Comparison of ENCODE assay signal across 31 cellular contexts in the genomic region with DNA sequence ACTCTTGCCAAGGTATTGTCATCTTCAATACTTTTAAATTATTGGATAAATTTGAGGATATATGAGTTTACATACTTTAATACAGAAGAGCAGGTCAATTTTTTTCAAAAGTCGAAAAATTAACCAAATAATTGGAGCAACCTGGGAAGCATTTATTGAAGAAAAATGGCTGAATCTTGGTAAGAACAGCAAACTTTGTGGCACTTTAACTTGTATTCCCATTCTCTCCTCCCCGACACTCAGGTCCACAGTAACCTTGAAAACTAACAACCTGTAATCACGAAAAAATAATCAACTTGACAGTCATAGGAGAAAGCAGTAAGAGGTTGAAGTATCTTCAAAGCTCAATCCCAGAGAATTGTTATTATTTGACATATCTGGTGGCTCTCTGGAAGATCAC.
"Had no signal": no experiment of that assay in that cellular context is flagged by ENCODE, and none has a peak within 500 bp of the region (broad histone marks: within the 10 kb centered on the region; RNA-seq: fewer than 3 reads in every experiment).

No MANE protein-coding gene starts in this region.

- H3K4me1 ChIP-seq: body of pancreas, breast epithelium had no signal

- H3K9me3 Mint-ChIP-seq: activated B cell treated with CpG ODN at 0.5 μM for 24 hours had no signal

- DNase-seq: activated B cell treated with CpG ODN at 0.5 μM for 24 hours; activated CD4-positive, alpha-beta memory T cell treated with anti-CD3 and anti-CD28 coated beads, Interleukin-2, amount 10 ng/mL, durations not matched to agents 7 days and 5 days; activated CD4-positive, alpha-beta T cell treated with anti-CD3 and anti-CD28 coated beads for 36 hours; activated CD4-positive, alpha-beta T cell treated with anti-CD3 and anti-CD28 coated beads for 48 hours; activated CD4-positive, alpha-beta T cell treated with anti-CD3 and anti-CD28 coated beads, Interleukin-2, amount 10 ng/mL, durations not matched to agents 7 days and 5 days; activated CD4-positive, alpha-beta T cell treated with anti-CD3 and anti-CD28 coated beads, Interleukin-2, amount 50 U/mL, for 48 hours; activated CD4-positive, CD25-positive, alpha-beta regulatory T cell treated with anti-CD3 and anti-CD28 coated beads, Interleukin-2, amount 50 U/mL, for 72 hours; activated CD8-positive, alpha-beta memory T cell treated with anti-CD3 and anti-CD28 coated beads for 24 hours; activated CD8-positive, alpha-beta memory T cell treated with anti-CD3 and anti-CD28 coated beads, Interleukin-2, amount 10 ng/mL, durations not matched to agents 7 days and 5 days; activated CD8-positive, alpha-beta memory T cell treated with anti-CD3 and anti-CD28 coated beads, Interleukin-2, amount 50 U/mL, for 48 hours; activated CD8-positive, alpha-beta T cell treated with anti-CD3 and anti-CD28 coated beads, Interleukin-2, amount 10 ng/mL, durations not matched to agents 7 days and 5 days; activated effector memory CD4-positive, alpha-beta T cell treated with Interleukin-2 at 50 U/mL for 16 hours; activated gamma-delta T cell; activated naive CD4-positive, alpha-beta T cell treated with anti-CD3 and anti-CD28 coated beads, Interleukin-2, amount 10 ng/mL, durations not matched to agents 7 days and 5 days; activated naive CD4-positive, alpha-beta T cell treated with Interleukin-2 at 50 U/mL for 16 hours; activated naive CD8-positive, alpha-beta T cell treated with anti-CD3 and anti-CD28 coated beads for 36 hours; activated T-cell treated with anti-CD3 and anti-CD28 coated beads, Interleukin-2, amount 50 U/mL, for 24 hours; activated T-cell treated with anti-CD3 and anti-CD28 coated beads, Interleukin-2, amount 50 U/mL, for 48 hours; aorta; body of pancreas; brain microvascular endothelial cell; central memory CD4-positive, alpha-beta T cell; cerebellar nuclear complex; T-cell; T-helper 2 cell; T-helper 9 cell had no signal

- H3K4me1 Mint-ChIP-seq: activated B cell treated with CpG ODN at 0.5 μM for 24 hours had no signal

- H3K36me3 ChIP-seq: brain microvascular endothelial cell, breast epithelium had no signal

- ATAC-seq: activated CD4-positive, alpha-beta T cell treated with anti-CD3 and anti-CD28 coated beads for 36 hours; activated CD8-positive, alpha-beta memory T cell treated with anti-CD3 and anti-CD28 coated beads, Interleukin-2, amount 10 ng/mL, durations not matched to agents 7 days and 5 days; activated CD8-positive, alpha-beta T cell treated with anti-CD3 and anti-CD28 coated beads, Interleukin-2, amount 10 ng/mL, durations not matched to agents 7 days and 5 days; body of pancreas; T-cell had no signal

- H3K4me3 ChIP-seq: body of pancreas, breast epithelium had no signal

- H3K27ac ChIP-seq: body of pancreas, brain microvascular endothelial cell, breast epithelium, VCaP had no signal

- H3K27me3 Mint-ChIP-seq: activated B cell treated with CpG ODN at 0.5 μM for 24 hours; activated CD4-positive, alpha-beta memory T cell treated with anti-CD3 and anti-CD28 coated beads, Interleukin-2, amount 10 ng/mL, durations not matched to agents 7 days and 5 days; activated CD4-positive, alpha-beta T cell treated with anti-CD3 and anti-CD28 coated beads for 36 hours; activated CD4-positive, alpha-beta T cell treated with anti-CD3 and anti-CD28 coated beads, Interleukin-2, amount 10 ng/mL, durations not matched to agents 7 days and 5 days; activated CD8-positive, alpha-beta memory T cell treated with anti-CD3 and anti-CD28 coated beads, Interleukin-2, amount 10 ng/mL, durations not matched to agents 7 days and 5 days; activated naive CD4-positive, alpha-beta T cell treated with anti-CD3 and anti-CD28 coated beads, Interleukin-2, amount 10 ng/mL, durations not matched to agents 7 days and 5 days; activated naive CD4-positive, alpha-beta T cell treated with anti-CD3 and anti-CD28 coated beads, Interleukin-2, amount 50 U/mL, for 24 hours; activated naive CD8-positive, alpha-beta T cell treated with anti-CD3 and anti-CD28 coated beads for 36 hours; activated T-cell treated with anti-CD3 and anti-CD28 coated beads, Interleukin-2, amount 50 U/mL, for 24 hours; T-cell had no signal

- H3K9me3 ChIP-seq: body of pancreas, breast epithelium had no signal

- H3K27ac Mint-ChIP-seq: activated B cell treated with CpG ODN at 0.5 μM for 24 hours; activated CD4-positive, alpha-beta memory T cell treated with anti-CD3 and anti-CD28 coated beads, Interleukin-2, amount 10 ng/mL, durations not matched to agents 7 days and 5 days; activated CD4-positive, alpha-beta T cell treated with anti-CD3 and anti-CD28 coated beads for 36 hours; activated CD4-positive, alpha-beta T cell treated with anti-CD3 and anti-CD28 coated beads, Interleukin-2, amount 10 ng/mL, durations not matched to agents 7 days and 5 days; activated CD8-positive, alpha-beta memory T cell treated with anti-CD3 and anti-CD28 coated beads, Interleukin-2, amount 10 ng/mL, durations not matched to agents 7 days and 5 days; activated CD8-positive, alpha-beta T cell treated with anti-CD3 and anti-CD28 coated beads, Interleukin-2, amount 10 ng/mL, durations not matched to agents 7 days and 5 days; activated naive CD4-positive, alpha-beta T cell treated with anti-CD3 and anti-CD28 coated beads, Interleukin-2, amount 10 ng/mL, durations not matched to agents 7 days and 5 days; activated naive CD4-positive, alpha-beta T cell treated with anti-CD3 and anti-CD28 coated beads, Interleukin-2, amount 50 U/mL, for 24 hours; activated naive CD8-positive, alpha-beta T cell treated with anti-CD3 and anti-CD28 coated beads for 36 hours; activated T-helper 2 cell treated with anti-CD3 and anti-CD28 coated beads, Interferon-gamma antibody, Interleukin-2, Interleukin-4, amounts not matched to agents 10 μg/mL and 5 μg/mL and 100 μg/mL, durations not matched to agents 14 hours and 24 hours and 36 hours; T-helper 2 cell treated with Interferon-gamma antibody and Interleukin-4, amounts not matched to agents 5 μg/mL and 100 μg/mL, for 36 hours had no signal

- H3K4me3 Mint-ChIP-seq: activated B cell treated with CpG ODN at 0.5 μM for 24 hours; activated CD4-positive, alpha-beta memory T cell treated with anti-CD3 and anti-CD28 coated beads, Interleukin-2, amount 10 ng/mL, durations not matched to agents 7 days and 5 days; activated CD4-positive, alpha-beta T cell treated with anti-CD3 and anti-CD28 coated beads for 36 hours; activated CD4-positive, alpha-beta T cell treated with anti-CD3 and anti-CD28 coated beads, Interleukin-2, amount 10 ng/mL, durations not matched to agents 7 days and 5 days; activated CD8-positive, alpha-beta memory T cell treated with anti-CD3 and anti-CD28 coated beads, Interleukin-2, amount 10 ng/mL, durations not matched to agents 7 days and 5 days; activated CD8-positive, alpha-beta T cell treated with anti-CD3 and anti-CD28 coated beads, Interleukin-2, amount 10 ng/mL, durations not matched to agents 7 days and 5 days; activated naive CD4-positive, alpha-beta T cell treated with anti-CD3 and anti-CD28 coated beads, Interleukin-2, amount 10 ng/mL, durations not matched to agents 7 days and 5 days; activated naive CD8-positive, alpha-beta T cell treated with anti-CD3 and anti-CD28 coated beads for 36 hours; activated T-cell treated with anti-CD3 and anti-CD28 coated beads, Interleukin-2, amount 50 U/mL, for 24 hours; T-cell; T-helper 2 cell treated with Interferon-gamma antibody and Interleukin-4, amounts not matched to agents 5 μg/mL and 100 μg/mL, for 36 hours had no signal
